8 cellular contexts compared by ENCODE assay signal in genomic region chr16:66637806-66638205, GRCh38. TPM values are rescaled to one million over a fixed set of nuclear protein-coding genes. Genes with fewer than 3 reads are reported as not detected.
"Had no signal": no experiment of that assay in that cellular context is flagged by ENCODE, and none has a peak within 500 bp of the region (broad histone marks: within the 10 kb centered on the region; RNA-seq: fewer than 3 reads in every experiment).

No MANE protein-coding gene starts in this region.

- H3K4me3 ChIP-seq: GM23338, HAP-1 had no signal

- H3K9me3 ChIP-seq: HAP-1 had no signal

- DNase-seq: HFFc6 had no signal

- H3K4me2 ChIP-seq: GM23338 had no signal

- H3K9me3 Mint-ChIP-seq: GM23338, HFFc6, IgD-negative memory B cell had no signal

- H3K36me3 Mint-ChIP-seq: IgD-negative memory B cell had no signal

- H3K4me3 Mint-ChIP-seq: GM23338, HFFc6, IgD-negative memory B cell had no signal

- H3K27ac Mint-ChIP-seq: GM23338, HFFc6, IgD-negative memory B cell had no signal

- H2AFZ ChIP-seq: GM23338 had no signal

- H3K27ac ChIP-seq: HL-60 had no signal

- H3K4me1 Mint-ChIP-seq: IgD-negative memory B cell had no signal

RNA-seq across cellular contexts. Expression of gene CMTM2, which starts 58.5 kb away (rescaled TPM):
- total RNA-seq: GM23338, H1, HepG2, HFFc6, HT1080 had no signal
- polyA plus RNA-seq: GM23338, H1, HepG2, IgD-negative memory B cell had no signal
